Comparison of ENCODE assay signal across 8 cellular contexts in the genomic region with DNA sequence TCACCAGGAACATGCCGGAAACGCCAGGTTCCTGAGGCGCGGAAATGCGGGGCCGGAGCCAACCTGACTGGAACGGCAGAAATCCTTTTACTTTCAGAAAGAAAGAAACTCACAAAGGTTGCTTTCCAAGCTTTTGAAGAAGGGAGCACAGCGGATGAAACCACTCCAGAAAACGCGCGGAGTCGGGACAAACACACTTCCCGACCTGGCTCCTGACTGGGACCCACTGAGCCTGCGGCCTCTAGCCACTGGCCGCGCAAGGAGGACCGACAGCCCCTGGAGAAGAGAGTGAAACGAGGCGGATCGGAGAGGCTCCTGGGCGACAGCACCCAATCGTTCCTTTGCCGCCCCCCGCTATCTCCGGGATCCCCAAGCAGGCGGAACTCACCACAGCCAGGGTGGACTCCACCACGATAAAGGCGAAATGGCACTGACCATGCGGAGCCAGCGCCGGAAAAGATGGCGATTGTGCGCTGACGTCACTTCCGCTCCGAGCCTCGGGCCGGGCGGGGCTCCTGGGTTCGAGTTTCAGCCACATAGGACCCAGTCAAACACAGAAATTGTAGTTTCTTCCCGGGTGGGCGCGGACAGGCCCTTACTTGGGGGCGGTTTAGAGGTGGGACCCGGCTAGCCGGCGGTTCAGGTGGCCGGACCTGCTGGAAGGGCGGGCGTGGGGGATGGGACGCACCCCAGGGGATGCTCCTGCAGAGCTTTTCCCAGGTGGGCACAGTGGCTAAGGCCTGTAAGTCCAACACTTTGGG. TPM values are rescaled to one million over a fixed set of nuclear protein-coding genes. Genes with fewer than 3 reads are reported as not detected.
A peak's percentile ranks its signal among the peaks of the same experiment; 100 is the strongest.
DNase-seq lines count a peak whose midpoint lies in the region; ATAC-seq and TF ChIP-seq lines count a peak whose summit lies in the region.

A gene (minus strand): TSS at position 432 of the 761 bp plus-strand sequence. CDS start 16,407 bp downstream, outside the sequence.

- H3K9me3 ChIP-seq in HUES6 (ENCODE audit: control insufficient read depth, insufficient read depth, low read depth, low read length): peaks cover 25% of the 10 kb centered on the region; the same call in 1 of the 2 replicates
- peaks cover 28% of the 10 kb centered on the region for H3K9me3 ChIP-seq in OCI-LY7 (ENCODE audit: low read length)
- H3K9me3 ChIP-seq in mucosa of descending colon: peaks cover 21% of the 10 kb centered on the region

- no peaks in the 10 kb centered on the region for H3K27me3 ChIP-seq in HUES6 (ENCODE audit: control insufficient read depth, insufficient read depth, low read length)

- CTCF ChIA-PET in OCI-LY7 (lab: Charles Lee; ENCODE audit: unreplicated experiment): no interaction called here

- peaks cover 51% of the 10 kb centered on the region for H3K79me2 ChIP-seq in OCI-LY7 (ENCODE audit: insufficient read depth, low read depth, low read length)

- peak within 1 kb of the TSS; percentile 82 for H3K4me2 ChIP-seq in OCI-LY7 (ENCODE audit: low read length)

- ATAC-seq in mucosa of descending colon: peak; percentile 97

- H3K4me3 ChIP-seq in HUES6 (ENCODE audit: low read depth, low read length): peak within 1 kb of the TSS; percentile 100
- H3K4me3 ChIP-seq in OCI-LY7 (ENCODE audit: low read depth, low read length, poor library complexity, severe bottlenecking): peak within 1 kb of the TSS; percentile 100
- peak within 1 kb of the TSS; percentile 85 for H3K4me3 ChIP-seq in mucosa of descending colon

- H3K27ac ChIP-seq in HUES6 (ENCODE audit: low read depth, low read length): peak within 1 kb of the TSS; percentile 99
- peak within 1 kb of the TSS; percentile 74 for H3K27ac ChIP-seq in OCI-LY7 (ENCODE audit: low read depth, low read length, poor library complexity, severe bottlenecking)
- peak within 1 kb of the TSS; percentile 88 for H3K27ac ChIP-seq in epithelial cell of prostate

- no peak for TF ChIP-seq CTCF in GM20000 (IDR thresholded peaks at IDR 0.05; ENCODE audit: extremely low read depth, missing control alignments)
- TF ChIP-seq CTCF in OCI-LY7 (conservative IDR thresholded peaks at IDR 0.05; ENCODE audit: low read length): no peak
- no peak for TF ChIP-seq CTCF in mucosa of descending colon (IDR thresholded peaks at IDR 0.05)

- POLR2A ChIA-PET in OCI-LY7 (lab: Charles Lee): interaction anchor here (0.7 to 0.9 kb wide), 3 partner anchors 42 to 444 kb away, joined by 3 to 5 read pairs (median 4); no protein-coding TSS in a partner anchor

- no peaks in the 10 kb centered on the region for H3K9me2 ChIP-seq in OCI-LY7 (ENCODE audit: insufficient read depth, low read length)

- peak within 1 kb of the TSS; percentile 100 for H3K9ac ChIP-seq in HUES6 (ENCODE audit: low read length)

- DNase-seq in COLO668 (lab: John Stamatoyannopoulos, UW; ENCODE audit: unreplicated experiment) (peak; percentile 91), GM20000 (ENCODE audit: low spot score) (peak; percentile 80), OCI-LY7 (ENCODE audit: low spot score) (peak; percentile 90), activated T-cell treated with anti-CD3 and anti-CD28 coated beads for 4 hours (peak; percentile 78), epithelial cell of prostate (ENCODE audit: low read depth, low spot score) (no peak), mucosa of descending colon (peak; percentile 89 to 92 (median 90))
- peak; percentile 75 for DNase-seq in stimulated activated CD8-positive, alpha-beta memory T cell treated with anti-CD3 and anti-CD28 coated beads, Interleukin-4, amount 100 ng/mL, for 24 hours (ENCODE audit: low read depth)

- peak within 1 kb of the TSS; percentile 93 for H2AFZ ChIP-seq in OCI-LY7 (ENCODE audit: low read length)

- intact Hi-C loops in OCI-LY7 (cut with micrococcal nuclease; ENCODE audit: unreplicated experiment) (loop anchor here (2.0 to 5.0 kb wide), 2 partner anchors 38 to 201 kb away; a partner anchor contains a TSS), mucosa of descending colon (cut with DNase I, micrococcal nuclease) (no loop called here)

- TSS peak; percentile 89 for BruUV-seq in OCI-LY7 (replicated peaks; lab: Mats Ljungman, UMichigan)

- peaks cover 39% of the 10 kb centered on the region for H3K36me3 ChIP-seq in HUES6 (ENCODE audit: control insufficient read depth, insufficient read depth, low read length)
- peaks cover 35% of the 10 kb centered on the region for H3K36me3 ChIP-seq in OCI-LY7 (ENCODE audit: insufficient read depth, low read length)
- H3K36me3 ChIP-seq in mucosa of descending colon (ENCODE audit: low read depth): no peaks in the 10 kb centered on the region

- no peaks in the 10 kb centered on the region for H4K20me1 ChIP-seq in OCI-LY7 (ENCODE audit: insufficient read depth, low read length)

- H3K4me1 ChIP-seq in HUES6 (ENCODE audit: control insufficient read depth, insufficient read depth, low read length) (peaks cover 5% of the 10 kb centered on the region; the same call in 1 of the 2 replicates), OCI-LY7 (ENCODE audit: insufficient read depth, low read length, poor library complexity, severe bottlenecking) (peaks cover 18% of the 10 kb centered on the region), mucosa of descending colon (ENCODE audit: low read depth) (peaks cover 4% of the 10 kb centered on the region)

RNA-seq across cellular contexts. Expression of the gene that starts here (rescaled TPM):
- total RNA-seq in OCI-LY7 (2014; rRNA removed; shearing (Covaris generic)): 55.3 and 74.4 TPM in 2 replicates
- total RNA-seq in OCI-LY7 (2022) (50.5 and 57.9 TPM in 2 replicates), mucosa of descending colon (10 to 100 TPM; 17.0 to 26.3 (median 22.2) TPM)
